22 cellular contexts compared by ENCODE assay signal in the genomic region with DNA sequence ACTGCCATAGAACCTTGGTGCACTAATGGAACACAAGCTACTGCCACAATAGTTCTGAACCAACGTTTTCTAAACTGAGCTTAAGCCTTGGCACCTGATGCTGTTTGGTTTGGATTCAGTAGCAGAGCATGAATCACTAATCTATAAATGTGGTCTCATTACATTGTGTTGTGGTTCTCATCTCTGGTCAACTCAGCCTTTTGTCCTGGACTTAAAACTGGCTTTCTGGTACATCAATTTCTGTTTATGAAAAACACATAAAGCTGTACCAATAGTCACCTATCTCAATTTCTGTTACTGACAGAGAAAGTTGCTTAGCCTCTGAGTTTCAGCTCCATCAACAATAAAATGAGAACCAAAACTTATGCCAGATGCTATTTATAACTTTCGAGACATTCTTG.
A peak's percentile ranks its signal among the peaks of the same experiment; 100 is the strongest.
DNase-seq lines count a peak whose midpoint lies in the region; ATAC-seq and TF ChIP-seq lines count a peak whose summit lies in the region.
"Had no signal": no experiment of that assay in that cellular context is flagged by ENCODE, and none has a peak within 500 bp of the region (broad histone marks: within the 10 kb centered on the region; RNA-seq: fewer than 3 reads in every experiment).

No MANE protein-coding gene starts in this region.

- peak; percentile 45 for ATAC-seq in GM18909 (IDR thresholded peaks at IDR 0.05; ENCODE audit: poor library complexity, unreplicated experiment)
- peak; percentile 57 for ATAC-seq in HG02870 (IDR thresholded peaks at IDR 0.05; ENCODE audit: unreplicated experiment)
- ATAC-seq in GM18870 (IDR thresholded peaks at IDR 0.05; ENCODE audit: unreplicated experiment) = no peak
- ATAC-seq in GM19035 (IDR thresholded peaks at IDR 0.05; ENCODE audit: unreplicated experiment) = no peak
- ATAC-seq: activated CD4-positive, CD25-positive, alpha-beta regulatory T cell treated with anti-CD3 and anti-CD28 coated beads, Interleukin-2, amount 50 U/mL, for 24 hours; CD8-positive, alpha-beta T cell; left cardiac atrium; T-cell had no signal

- H3K4me3 ChIP-seq in GM06990 (replicated peaks; ENCODE audit: low read depth, low read length) = no peak overlapping the region
- H3K4me3 ChIP-seq: heart left ventricle, SJCRH30 had no signal

- H3K36me3 ChIP-seq in GM06990 (ENCODE audit: control insufficient read depth, insufficient read depth, low read length) = no peaks in the 10 kb centered on the region
- H3K36me3 ChIP-seq: heart left ventricle, SJCRH30 had no signal

- H3K27me3 ChIP-seq in GM06990 (replicated peaks; ENCODE audit: control insufficient read depth, insufficient read depth, low read length) = no peaks in the 10 kb centered on the region; the same call in 1 of the 2 replicates
- H3K27me3 ChIP-seq: SJCRH30 had no signal

- TF ChIP-seq CTCF in GM06990 (IDR thresholded peaks at IDR 0.05; ENCODE audit: insufficient read depth, low read length, poor library complexity, severe bottlenecking) (no peak), GM20000 (IDR thresholded peaks at IDR 0.05; ENCODE audit: extremely low read depth, missing control alignments) (no peak)

- DNase-seq in GM06990 (ENCODE audit: extremely low read depth, insufficient read length) = peak; percentile 43
- DNase-seq in astrocyte of the hippocampus (ENCODE audit: low read depth, low spot score) = peak; percentile 54
- no peak for DNase-seq in activated CD4-positive, alpha-beta T cell treated with anti-CD3 and anti-CD28 coated beads for 48 hours
- no peak for DNase-seq in GM20000 (ENCODE audit: low spot score)
- DNase-seq: activated gamma-delta T cell treated with Interleukin-2 at 50 U/mL for 16 hours; CD8-positive, alpha-beta T cell; DMS 273 treated with DMSO at 0.1 percent for 48 hours; effector CD8-positive, alpha-beta T cell; erythroblast; HCEC 1CT; heart left ventricle; KBM-7; left cardiac atrium; NCI-H1436 treated with DMSO at 0.1 percent for 48 hours; NCI-H510A; SJCRH30; T-cell had no signal

Comparison
In these comparisons a context has a peak if more than half of its experiments do, and no peak if none do; other contexts are left out.
1. DNase-seq: peak in GM06990 (single experiment) and astrocyte of the hippocampus (single experiment); none in activated CD4-positive, alpha-beta T cell treated with anti-CD3 and anti-CD28 coated beads for 48 hours (single experiment) and GM20000 (single experiment).
2. ATAC-seq: peak in GM18909 (single experiment) and HG02870 (single experiment); none in GM18870 (single experiment) and GM19035 (single experiment).